19 cellular contexts compared by ENCODE assay signal in the genomic region with DNA sequence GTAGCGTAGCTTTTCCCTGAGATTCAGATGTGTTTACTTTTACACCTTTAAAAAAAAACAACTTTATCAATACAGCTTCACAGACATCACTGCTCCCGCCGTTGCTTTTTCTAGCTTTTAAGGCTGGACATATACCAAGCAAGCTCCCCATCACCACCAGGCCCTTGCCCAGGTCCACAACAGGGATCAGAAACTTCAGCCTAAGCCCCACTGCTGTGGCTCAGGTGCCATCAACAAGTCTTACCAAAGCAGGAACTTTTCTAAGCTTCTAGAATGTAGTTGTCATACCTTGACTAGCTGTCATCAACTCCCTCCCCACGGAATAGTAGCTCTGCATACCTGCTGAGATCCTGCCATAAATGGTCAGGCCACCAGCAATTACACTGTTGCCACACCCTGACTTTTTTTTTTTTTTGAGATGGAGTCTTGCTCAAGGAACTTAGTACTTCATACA. TPM values are rescaled to one million over a fixed set of nuclear protein-coding genes. Genes with fewer than 3 reads are reported as not detected.
DNase-seq lines count a peak whose midpoint lies in the region; ATAC-seq and TF ChIP-seq lines count a peak whose summit lies in the region.
"Had no signal": no experiment of that assay in that cellular context is flagged by ENCODE, and none has a peak within 500 bp of the region (broad histone marks: within the 10 kb centered on the region; RNA-seq: fewer than 3 reads in every experiment).

No MANE protein-coding gene starts in this region.

- no peaks in the 10 kb centered on the region for H3K9me3 Mint-ChIP-seq in Caco-2 (ENCODE audit: unreplicated experiment)
- H3K9me3 Mint-ChIP-seq in nephron progenitor cell = peaks cover 3% of the 10 kb centered on the region
- H3K9me3 Mint-ChIP-seq: CD8-positive, alpha-beta memory T cell had no signal

- peak overlapping the region; percentile 7 for H3K27ac Mint-ChIP-seq in Caco-2 (ENCODE audit: unreplicated experiment)
- H3K27ac Mint-ChIP-seq in nephron progenitor cell = peak overlapping the region; percentile 69
- H3K27ac Mint-ChIP-seq: activated CD4-positive, alpha-beta T cell treated with anti-CD3 and anti-CD28 coated beads, Interleukin-2, amount 10 ng/mL, durations not matched to agents 7 days and 5 days had no signal

- H3K36me3 ChIP-seq in Caco-2 (ENCODE audit: control insufficient read depth, insufficient read depth, low read length) = no peaks in the 10 kb centered on the region
- no peaks in the 10 kb centered on the region for H3K36me3 ChIP-seq in PC-3 (ENCODE audit: low read depth, low read length)
- no peaks in the 10 kb centered on the region for H3K36me3 ChIP-seq in hepatocyte (replicated peaks; ENCODE audit: insufficient read depth, low read depth)
- H3K36me3 ChIP-seq in neuronal stem cell (replicated peaks in 1 of 2; ENCODE audit: control insufficient read depth in 2 of 2, insufficient read depth in 2 of 2, low read length in 2 of 2) = no peaks in the 10 kb centered on the region
- no peaks in the 10 kb centered on the region for H3K36me3 ChIP-seq in effector memory CD4-positive, alpha-beta T cell (ENCODE audit: control insufficient read depth, insufficient read depth, low read length)

- no peak overlapping the region for H2AFZ ChIP-seq in PC-3 (ENCODE audit: low read length)
- H2AFZ ChIP-seq in hepatocyte = no peak overlapping the region
- H2AFZ ChIP-seq in neuronal stem cell (ENCODE audit: low read length) = no peak overlapping the region

- CTCF ChIA-PET in Caco-2 (lab: Charles Lee) = interaction anchor here (0.6 to 2.2 kb wide), 9 partner anchors 10 to 260 kb away, joined by 3 to 12 read pairs (median 4); a partner anchor contains a TSS
- CTCF ChIA-PET in PC-3 (lab: Charles Lee) = interaction anchor here (1.0 kb wide), 1 partner anchor 269 kb away, joined by 3 read pairs; no protein-coding TSS in a partner anchor

- no peak overlapping the region for H2BK12ac ChIP-seq in neuronal stem cell (ENCODE audit: low read length)

- H3K27ac ChIP-seq in PC-3 (ENCODE audit: low read length) (no peak overlapping the region), hepatocyte (peak overlapping the region; percentile 97), neuronal stem cell (replicated peaks; ENCODE audit: low read length) (no peak overlapping the region)
- H3K27ac ChIP-seq in effector memory CD4-positive, alpha-beta T cell (ENCODE audit: insufficient read depth, low read length, poor library complexity, severe bottlenecking) = no peak overlapping the region
- H3K27ac ChIP-seq: KMS-11 had no signal

- H4K8ac ChIP-seq in neuronal stem cell (ENCODE audit: low read depth, low read length) = no peak overlapping the region

- no peak for ATAC-seq in PC-3

- H3K4me3 ChIP-seq in Caco-2 (ENCODE audit: low read depth, low read length) = no peak overlapping the region
- H3K4me3 ChIP-seq in PC-3 (ENCODE audit: low read length) = no peak overlapping the region
- no peak overlapping the region for H3K4me3 ChIP-seq in hepatocyte
- no peak overlapping the region for H3K4me3 ChIP-seq in neuronal stem cell (ENCODE audit: low read length in 2 of 2)
- H3K4me3 ChIP-seq in effector memory CD4-positive, alpha-beta T cell (ENCODE audit: insufficient read depth, low read depth, low read length, poor library complexity, severe bottlenecking) = no peak overlapping the region

- intact Hi-C loops in Caco-2 (cut with micrococcal nuclease; ENCODE audit: unreplicated experiment) (no loop called here), PC-3 (cut with micrococcal nuclease) (no loop called here)

- no peak overlapping the region for H3K4me3 Mint-ChIP-seq in Caco-2 (ENCODE audit: unreplicated experiment)
- no peak overlapping the region for H3K4me3 Mint-ChIP-seq in nephron progenitor cell
- H3K4me3 Mint-ChIP-seq: activated CD4-positive, alpha-beta T cell treated with anti-CD3 and anti-CD28 coated beads, Interleukin-2, amount 10 ng/mL, durations not matched to agents 7 days and 5 days had no signal

- H3K79me1 ChIP-seq in neuronal stem cell (ENCODE audit: low read depth, low read length) = no peaks in the 10 kb centered on the region

- H4K20me1 ChIP-seq in PC-3 (ENCODE audit: low read length) (no peaks in the 10 kb centered on the region), hepatocyte (ENCODE audit: insufficient read depth, poor library complexity, severe bottlenecking) (no peaks in the 10 kb centered on the region)

- no peak overlapping the region for H4K91ac ChIP-seq in neuronal stem cell (ENCODE audit: low read depth, low read length, poor library complexity)

- no peaks in the 10 kb centered on the region for H3K9me2 ChIP-seq in PC-3 (replicated peaks; ENCODE audit: low read length)
- no peaks in the 10 kb centered on the region for H3K9me2 ChIP-seq in hepatocyte (replicated peaks; ENCODE audit: insufficient read depth)

- no peak overlapping the region for H2BK5ac ChIP-seq in neuronal stem cell (ENCODE audit: low read length)

- H3K4me2 ChIP-seq in PC-3 (ENCODE audit: low read length) = no peak overlapping the region
- H3K4me2 ChIP-seq in hepatocyte = peak overlapping the region; percentile 48
- H3K4me2 ChIP-seq in neuronal stem cell (ENCODE audit: insufficient read depth, low read length, poor library complexity, severe bottlenecking) = no peak overlapping the region
- H3K4me2 ChIP-seq: KMS-11 had no signal

- H3K27me3 Mint-ChIP-seq in Caco-2 (ENCODE audit: insufficient read depth, unreplicated experiment) = no peaks in the 10 kb centered on the region
- no peaks in the 10 kb centered on the region for H3K27me3 Mint-ChIP-seq in nephron progenitor cell (ENCODE audit: low read depth, poor library complexity)
- H3K27me3 Mint-ChIP-seq: activated CD4-positive, alpha-beta T cell treated with anti-CD3 and anti-CD28 coated beads, Interleukin-2, amount 10 ng/mL, durations not matched to agents 7 days and 5 days; CD8-positive, alpha-beta memory T cell had no signal

- H3K36me3 Mint-ChIP-seq in Caco-2 (ENCODE audit: insufficient read depth, unreplicated experiment) (no peaks in the 10 kb centered on the region), nephron progenitor cell (ENCODE audit: low read depth) (peaks cover under 1% of the 10 kb centered on the region)
- H3K36me3 Mint-ChIP-seq: CD8-positive, alpha-beta memory T cell had no signal

- H3K4me1 ChIP-seq in Caco-2 = peaks cover 28% of the 10 kb centered on the region
- no peaks in the 10 kb centered on the region for H3K4me1 ChIP-seq in PC-3 (ENCODE audit: insufficient read depth, low read length)
- peaks cover 9% of the 10 kb centered on the region for H3K4me1 ChIP-seq in hepatocyte (ENCODE audit: insufficient read depth)
- peaks cover 5 to 6% of the 10 kb centered on the region in 2 donors for H3K4me1 ChIP-seq in neuronal stem cell (ENCODE audit: control insufficient read depth in 2 of 2, insufficient read depth in 1 of 2, low read depth in 1 of 2, low read length in 2 of 2)
- H3K4me1 ChIP-seq in effector memory CD4-positive, alpha-beta T cell (ENCODE audit: control insufficient read depth, insufficient read depth, low read length, poor library complexity, severe bottlenecking) = peaks cover 13% of the 10 kb centered on the region

- H3K27me3 ChIP-seq in Caco-2 (replicated peaks; ENCODE audit: control insufficient read depth, insufficient read depth, low read length) (no peaks in the 10 kb centered on the region), PC-3 (ENCODE audit: low read length) (no peaks in the 10 kb centered on the region), hepatocyte (no peaks in the 10 kb centered on the region), neuronal stem cell (ENCODE audit: control insufficient read depth in 3 of 3, insufficient read depth in 3 of 3, low read depth in 1 of 3, low read length in 3 of 3) (peaks cover 0 to 40% (median 0%) of the 10 kb centered on the region in 3 experiments)
- no peaks in the 10 kb centered on the region for H3K27me3 ChIP-seq in effector memory CD4-positive, alpha-beta T cell (replicated peaks; ENCODE audit: control insufficient read depth, insufficient read depth, low read length, poor library complexity, severe bottlenecking)

- TF ChIP-seq CTCF in Caco-2 (IDR thresholded peaks at IDR 0.05; ENCODE audit: insufficient read depth in 1 of 2, low read depth in 1 of 2, low read length in 1 of 2, severe bottlenecking in 1 of 2, unreplicated experiment in 1 of 2) = no peak
- no peak for TF ChIP-seq CTCF in PC-3 (conservative IDR thresholded peaks at IDR 0.05; ENCODE audit: low read depth, low read length)
- TF ChIP-seq CTCF in hepatocyte (IDR thresholded peaks at IDR 0.05; ENCODE audit: poor library complexity) = no peak
- TF ChIP-seq CTCF in nephron progenitor cell (IDR thresholded peaks at IDR 0.05) = no peak

- H3K9me3 ChIP-seq in Caco-2 = no peaks in the 10 kb centered on the region
- no peaks in the 10 kb centered on the region for H3K9me3 ChIP-seq in PC-3 (ENCODE audit: low read length)
- no peaks in the 10 kb centered on the region for H3K9me3 ChIP-seq in hepatocyte (ENCODE audit: low read depth)
- H3K9me3 ChIP-seq in neuronal stem cell (replicated peaks in 1 of 2; ENCODE audit: control insufficient read depth in 2 of 2, insufficient read depth in 1 of 2, low read depth in 1 of 2, low read length in 2 of 2) = no peaks in the 10 kb centered on the region
- no peaks in the 10 kb centered on the region for H3K9me3 ChIP-seq in effector memory CD4-positive, alpha-beta T cell (ENCODE audit: control insufficient read depth, low read length)

- H2BK120ac ChIP-seq in neuronal stem cell (ENCODE audit: low read depth, low read length) = no peak overlapping the region

- H3K79me2 ChIP-seq in PC-3 (ENCODE audit: low read length) = no peaks in the 10 kb centered on the region
- no peaks in the 10 kb centered on the region for H3K79me2 ChIP-seq in hepatocyte

- BruUV-seq in Caco-2 (replicated peaks; lab: Mats Ljungman, UMichigan) (no TSS peak), PC-3 (replicated peaks; lab: Mats Ljungman, UMichigan) (no TSS peak)

- H2AK5ac ChIP-seq in neuronal stem cell (ENCODE audit: low read depth, low read length) = no peak overlapping the region

- H3K9ac ChIP-seq in PC-3 (ENCODE audit: low read length) = no peak overlapping the region
- H3K9ac ChIP-seq in neuronal stem cell (ENCODE audit: low read depth, low read length, poor library complexity) = no peak overlapping the region
- H3K9ac ChIP-seq: KMS-11 had no signal

- no peak overlapping the region for H3K14ac ChIP-seq in neuronal stem cell (ENCODE audit: low read length)

- H3K18ac ChIP-seq in neuronal stem cell (ENCODE audit: low read length) = no peak overlapping the region

- H3K4ac ChIP-seq in neuronal stem cell (ENCODE audit: low read length) = no peak overlapping the region

- WGBS in hepatocyte (ENCODE audit: low lambda C conversion rate, missing lambda C conversion rate) = 68% methylated on average over 4 of the region's 4 CpGs
- no CpG with 5 or more reads among the region's 4 CpGs for WGBS in neuronal stem cell (ENCODE audit: extremely low coverage in 2 of 2, insufficient read length in 2 of 2, insufficient replicate concordance in 1 of 2), 2 donors

- no peaks in the 10 kb centered on the region for H3F3A ChIP-seq in PC-3 (ENCODE audit: low read length, unreplicated experiment)

- H3K4me1 Mint-ChIP-seq in Caco-2 (ENCODE audit: low read depth, unreplicated experiment) (peaks cover 22% of the 10 kb centered on the region), nephron progenitor cell (peaks cover 63% of the 10 kb centered on the region)

- peak; percentile 78 to 92 for DNase-seq in Caco-2
- DNase-seq in PC-3 = peak; percentile 10
- peak; percentile 73 for DNase-seq in hepatocyte (ENCODE audit: low spot score)
- DNase-seq in nephron progenitor cell = no peak
- no peak for DNase-seq in neuronal stem cell (ENCODE audit: low spot score)
- DNase-seq in SW 1271 (lab: John Stamatoyannopoulos, UW) = no peak
- no peak for DNase-seq in effector memory CD4-positive, alpha-beta T cell
- no peak for DNase-seq in RKO (ENCODE audit: low spot score)
- DNase-seq: activated CD4-positive, alpha-beta T cell treated with anti-CD3 and anti-CD28 coated beads, Interleukin-2, amount 10 ng/mL, durations not matched to agents 7 days and 5 days; activated CD8-positive, alpha-beta memory T cell treated with anti-CD3 and anti-CD28 coated beads, Interleukin-2, amount 50 U/mL, for 48 hours; activated gamma-delta T cell treated with Interleukin-2 at 50 U/mL for 16 hours; amygdala; CD8-positive, alpha-beta memory T cell; central memory CD4-positive, alpha-beta T cell; DMS79; NCI-H2029 treated with DMSO at 0.1 percent for 48 hours; NCI-H510A; SHP77 treated with DMSO at 0.1 percent for 48 hours had no signal

- no peak overlapping the region for H2BK15ac ChIP-seq in neuronal stem cell (ENCODE audit: low read length)

- POLR2A ChIA-PET in Caco-2 (lab: Charles Lee) = interaction anchor here (0.6 to 2.3 kb wide), 6 partner anchors 9 to 679 kb away, joined by 3 to 25 read pairs (median 4); a partner anchor contains a TSS
- POLR2A ChIA-PET in PC-3 (lab: Charles Lee; ENCODE audit: unreplicated experiment) = no interaction called here

- H3K23ac ChIP-seq in neuronal stem cell (ENCODE audit: low read depth, low read length, poor library complexity) = no peak overlapping the region

RNA-seq across cellular contexts. Expression of a gene that starts 20.0 kb away (rescaled TPM):
- 119 and 125 TPM in 2 replicates for total RNA-seq in Caco-2 (2022)
- 26.5 and 37.2 TPM in 2 replicates for total RNA-seq in PC-3 (2014; rRNA removed)
- total RNA-seq in hepatocyte = 47.3 and 50.7 TPM in 2 replicates
- 10.4 and 12.4 TPM in 2 replicates for polyA plus RNA-seq in hepatocyte
- 26.7 TPM for polyA plus RNA-seq in neuronal stem cell (2013, experiment 1 of 2)
- 26.2 TPM for polyA plus RNA-seq in neuronal stem cell (2013, experiment 2 of 2)

RNA-seq across cellular contexts. Expression of a gene that starts 41.8 kb away (rescaled TPM):
- total RNA-seq in Caco-2 (2022) (6.9 and 8.5 TPM in 2 replicates), PC-3 (2014; rRNA removed) (1.7 and 2.2 TPM in 2 replicates), hepatocyte (16.6 and 19.9 TPM in 2 replicates)
- 35.3 and 46.7 TPM in 2 replicates for polyA plus RNA-seq in hepatocyte
- polyA plus RNA-seq in neuronal stem cell (2013, experiment 1 of 2) = 74.9 TPM
- 74.2 TPM for polyA plus RNA-seq in neuronal stem cell (2013, experiment 2 of 2)
- total RNA-seq: CD8-positive, alpha-beta memory T cell had no signal
- polyA plus RNA-seq: CD8-positive, alpha-beta memory T cell had no signal

Comparison
In these comparisons a context has a peak if more than half of its experiments do, and no peak if none do; other contexts are left out.
1. DNase-seq: peak in Caco-2 (2 of 2), PC-3 (single experiment) and hepatocyte (single experiment); none in nephron progenitor cell (single experiment), neuronal stem cell (single experiment), SW 1271 (0 of 2), effector memory CD4-positive, alpha-beta T cell (0 of 3) and RKO (single experiment).